Comparison of ENCODE assay signal across 5 cellular contexts in genomic region chr10:42227859-42228258, GRCh38.
DNase-seq lines count a peak whose midpoint lies in the region; FAIRE-seq and TF ChIP-seq lines count a peak whose summit lies in the region.
"Not testable (repeated sequence)": the region's sequence is repeated elsewhere in the genome, so short reads cannot be mapped to it uniquely, and the experiment has no call there.

No MANE protein-coding gene starts in this region.

- H3K36me3 ChIP-seq in HEK293 (ENCODE audit: control insufficient read depth in 2 of 2, insufficient read depth in 1 of 2, low read length in 2 of 2); kidney (ENCODE audit: control insufficient read depth in 1 of 2, insufficient read depth in 2 of 2, low read length in 2 of 2): not testable (repeated sequence)

- not testable (repeated sequence) for H3K4me3 Mint-ChIP-seq in progenitor cell of endocrine pancreas (ENCODE audit: low read depth)

- POLR2A ChIA-PET in HEK293 (lab: Yijun Ruan, JAX), result not testable (repeated sequence)

- peak overlapping the region; percentile 10 for H3K27ac Mint-ChIP-seq in progenitor cell of endocrine pancreas

- intact Hi-C loops in kidney (cut with DNase I), result not testable (repeated sequence)

- peaks cover 40% of the 10 kb centered on the region for H3K9me3 Mint-ChIP-seq in progenitor cell of endocrine pancreas (ENCODE audit: low read depth)

- CTCF ChIA-PET in HEK293 (lab: Yijun Ruan, JAX), result not testable (repeated sequence)

- peak; percentile 53 for FAIRE-seq in A204.1 (lab: Jason Lieb, UNC)
- peak; percentile 70 for FAIRE-seq in endometrium (lab: Jason Lieb, UNC)
- FAIRE-seq in kidney (lab: Jason Lieb, UNC), result peak; percentile 83

- H3K4me3 ChIP-seq in HEK293 (ENCODE audit: low read depth, low read length); kidney (ENCODE audit: low read length in 2 of 2): not testable (repeated sequence)

- not testable (repeated sequence) for H3K27me3 Mint-ChIP-seq in progenitor cell of endocrine pancreas

- not testable (repeated sequence) for H3K4me1 ChIP-seq in HEK293 (ENCODE audit: control insufficient read depth, insufficient read depth, low read length); kidney (ENCODE audit: control insufficient read depth in 1 of 2, insufficient read depth in 1 of 2, low read depth in 1 of 2, low read length in 2 of 2)

- DNase-seq in kidney; progenitor cell of endocrine pancreas (ENCODE audit: low spot score, unreplicated experiment): not testable (repeated sequence)

- not testable (repeated sequence) for H3K27ac ChIP-seq in HEK293 (ENCODE audit: extremely low read depth, low read depth, low read length); kidney (ENCODE audit: low read depth in 2 of 2, low read length in 2 of 2)

- H3K36me3 Mint-ChIP-seq in progenitor cell of endocrine pancreas (ENCODE audit: insufficient read depth), result peaks cover 26% of the 10 kb centered on the region

- not testable (repeated sequence) for TF ChIP-seq CTCF in HEK293 (tag by site-specific recombination; IDR thresholded peaks at IDR 0.05); kidney (IDR thresholded peaks at IDR 0.05; ENCODE audit: borderline replicate concordance, extremely low read depth, insufficient read depth); progenitor cell of endocrine pancreas (IDR thresholded peaks at IDR 0.05; ENCODE audit: unreplicated experiment)

- not testable (repeated sequence) for H3K9me3 ChIP-seq in HEK293 (ENCODE audit: control insufficient read depth, insufficient read depth, low read depth, low read length); kidney (ENCODE audit: control insufficient read depth in 1 of 2, low read length in 2 of 2)

- H3K9ac ChIP-seq in kidney (ENCODE audit: low read length in 2 of 2), result not testable (repeated sequence)

- not testable (repeated sequence) for H3K4me1 Mint-ChIP-seq in progenitor cell of endocrine pancreas (ENCODE audit: low read depth)

TF ChIP-seq in HEK293, 187 proteins besides CTCF, POLR2A, EP300 and RAD21:
- TF ChIP-seq ATF2 (tag by site-specific recombination; IDR thresholded peaks at IDR 0.05; ENCODE audit: low read depth), result peak; percentile 65
